ENCODE assay signal across 8 cellular contexts in genomic region chr10:48551796-48552591, GRCh38. TPM values are rescaled to one million over a fixed set of nuclear protein-coding genes. Genes with fewer than 3 reads are reported as not detected.
DNase-seq lines count a peak whose midpoint lies in the region; ATAC-seq and TF ChIP-seq lines count a peak whose summit lies in the region.

No MANE protein-coding gene starts in this region.

- no peaks in the 10 kb centered on the region for H3K4me1 Mint-ChIP-seq in Calu3 (ENCODE audit: low read depth, unreplicated experiment)
- H3K4me1 Mint-ChIP-seq in stimulated activated naive CD8-positive, alpha-beta T cell treated with anti-CD3 and anti-CD28 coated beads, Interleukin-15, amount 100 ng/mL, for 72 hours = no peaks in the 10 kb centered on the region

- H3K4me3 ChIP-seq in HEK293 (ENCODE audit: low read depth, low read length) (no peak overlapping the region), brain microvascular endothelial cell (ENCODE audit: low read depth, low read length) (no peak overlapping the region)

- no peaks in the 10 kb centered on the region for H3K27me3 ChIP-seq in brain microvascular endothelial cell (replicated peaks)

- H3K27ac Mint-ChIP-seq in Calu3 (ENCODE audit: unreplicated experiment) = no peak overlapping the region
- no peak overlapping the region for H3K27ac Mint-ChIP-seq in stimulated activated naive CD8-positive, alpha-beta T cell treated with anti-CD3 and anti-CD28 coated beads, Interleukin-15, amount 100 ng/mL, for 72 hours

- BruUV-seq in Calu3 (replicated peaks; lab: Mats Ljungman, UMichigan) = no TSS peak

- H3K36me3 Mint-ChIP-seq in Calu3 (ENCODE audit: insufficient read depth, unreplicated experiment) = no peaks in the 10 kb centered on the region

- POLR2A ChIA-PET in HEK293 (lab: Yijun Ruan, JAX) = no interaction called here

- no peak overlapping the region for H3K4me3 Mint-ChIP-seq in Calu3 (ENCODE audit: low read depth, unreplicated experiment)
- no peak overlapping the region for H3K4me3 Mint-ChIP-seq in stimulated activated naive CD8-positive, alpha-beta T cell treated with anti-CD3 and anti-CD28 coated beads, Interleukin-15, amount 100 ng/mL, for 72 hours

- in situ Hi-C loops in brain microvascular endothelial cell (cut with HindIII; ENCODE audit: low pct_ligation_motif_present, low sequenced_read_pairs) = no loop called here

- no peaks in the 10 kb centered on the region for H3K9me3 ChIP-seq in HEK293 (ENCODE audit: control insufficient read depth, insufficient read depth, low read depth, low read length)

- H3K27ac ChIP-seq in HEK293 (ENCODE audit: extremely low read depth, low read depth, low read length) (no peak overlapping the region), brain microvascular endothelial cell (no peak overlapping the region)

- no peaks in the 10 kb centered on the region for H3K9me3 Mint-ChIP-seq in Calu3 (ENCODE audit: low read depth, unreplicated experiment)
- H3K9me3 Mint-ChIP-seq in stimulated activated naive CD8-positive, alpha-beta T cell treated with anti-CD3 and anti-CD28 coated beads, Interleukin-15, amount 100 ng/mL, for 72 hours = no peaks in the 10 kb centered on the region

- TF ChIP-seq CTCF in Calu3 (IDR thresholded peaks at IDR 0.05; ENCODE audit: unreplicated experiment) (peak; percentile 52), HEK293 (tag by site-specific recombination; IDR thresholded peaks at IDR 0.05) (no peak), brain microvascular endothelial cell (IDR thresholded peaks at IDR 0.05; ENCODE audit: low read depth, low read length, missing control alignments) (peak; percentile 78)

- peak; percentile 51 for ATAC-seq in stimulated activated naive CD8-positive, alpha-beta T cell treated with anti-CD3 and anti-CD28 coated beads, Interleukin-15, amount 100 ng/mL, for 72 hours
- no peak for ATAC-seq in HG03460 (IDR thresholded peaks at IDR 0.05; ENCODE audit: unreplicated experiment)

- DNase-seq in Calu3 (peak; percentile 25), NCI-H774 (lab: John Stamatoyannopoulos, UW) (peak; percentile 12), brain microvascular endothelial cell (peak; percentile 40), iris pigment epithelial cell (ENCODE audit: low read depth) (peak; percentile 48)
- peak; percentile 9 to 22 for DNase-seq in stimulated activated naive CD8-positive, alpha-beta T cell treated with anti-CD3 and anti-CD28 coated beads, Interleukin-15, amount 100 ng/mL, for 72 hours
- no peak for DNase-seq in effector CD8-positive, alpha-beta T cell (lab: John Stamatoyannopoulos, UW)

- CTCF ChIA-PET in Calu3 (lab: Charles Lee) = interaction anchor here (5.1 kb wide), 1 partner anchor 104 kb away, joined by 42 read pairs; no protein-coding TSS in a partner anchor
- CTCF ChIA-PET in HEK293 (lab: Yijun Ruan, JAX) = interaction anchor here (0.5 to 11.3 kb wide), 13 partner anchors 9 to 996 kb away, joined by 3 to 139 read pairs (median 4); no protein-coding TSS in a partner anchor

- no peaks in the 10 kb centered on the region for H3K4me1 ChIP-seq in HEK293 (ENCODE audit: control insufficient read depth, insufficient read depth, low read length)

- intact Hi-C loops in Calu3 (cut with micrococcal nuclease; ENCODE audit: unreplicated experiment) = loop anchor here (2.0 to 5.0 kb wide), 2 partner anchors 55 to 105 kb away; partner anchors contain the start of gene ARHGAP22

- H3K36me3 ChIP-seq in HEK293 (ENCODE audit: control insufficient read depth in 2 of 2, insufficient read depth in 1 of 2, low read length in 2 of 2) = no peaks in the 10 kb centered on the region
- peaks cover 20% of the 10 kb centered on the region for H3K36me3 ChIP-seq in brain microvascular endothelial cell (replicated peaks)

- H3K27me3 Mint-ChIP-seq in Calu3 (ENCODE audit: unreplicated experiment) = peaks cover 41% of the 10 kb centered on the region
- H3K27me3 Mint-ChIP-seq in stimulated activated naive CD8-positive, alpha-beta T cell treated with anti-CD3 and anti-CD28 coated beads, Interleukin-15, amount 100 ng/mL, for 72 hours = no peaks in the 10 kb centered on the region

TF ChIP-seq in HEK293, 187 proteins besides CTCF, POLR2A, EP300 and RAD21:
- TF ChIP-seq ZNF654 (tag by site-specific recombination; IDR thresholded peaks at IDR 0.05; ENCODE audit: low read depth) (peak; percentile 70), SCRT2 (tag by site-specific recombination; IDR thresholded peaks at IDR 0.05) (0 out of 2 replicates have a peak, but pooled peaks have one; percentile 15), ZNF830 (tag by site-specific recombination; IDR thresholded peaks at IDR 0.05; ENCODE audit: low read depth) (no peak)

RNA-seq across cellular contexts. Expression of gene ARHGAP22, which starts 52.9 kb away (rescaled TPM):
- total RNA-seq in Calu3 (2022) = 1.0 and 1.6 TPM in 2 replicates
